Comparison of ENCODE assay signal across 12 cellular contexts in genomic region chr21:44815852-44816628, GRCh38. TPM values are rescaled to one million over a fixed set of nuclear protein-coding genes. Genes with fewer than 3 reads are reported as not detected.
A peak's percentile ranks its signal among the peaks of the same experiment; 100 is the strongest.
DNase-seq lines count a peak whose midpoint lies in the region; TF ChIP-seq lines count a peak whose summit lies in the region.
"Had no signal": no experiment of that assay in that cellular context is flagged by ENCODE, and none has a peak within 500 bp of the region (broad histone marks: within the 10 kb centered on the region; RNA-seq: fewer than 3 reads in every experiment).

No MANE protein-coding gene starts in this region.

- H3K27me3 ChIP-seq in neural progenitor cell = no peaks in the 10 kb centered on the region
- H3K27me3 ChIP-seq: SJCRH30, suprapubic skin had no signal

- CTCF ChIA-PET in HEK293T (lab: Yijun Ruan, JAX) = interaction anchor here (0.6 to 1.6 kb wide), 2 partner anchors 16 to 1466 kb away, joined by 5 to 6 read pairs; no protein-coding TSS in a partner anchor

- no peak overlapping the region for H3K27ac ChIP-seq in neural progenitor cell
- H3K27ac ChIP-seq: SJCRH30, suprapubic skin had no signal

- H3K9me3 Mint-ChIP-seq in neural progenitor cell = peaks cover 11% of the 10 kb centered on the region

- no peaks in the 10 kb centered on the region for H3K4me1 ChIP-seq in neural progenitor cell
- H3K4me1 ChIP-seq: SJCRH30 had no signal

- H3K4me3 ChIP-seq in neural progenitor cell = no peak overlapping the region
- H3K4me3 ChIP-seq: SJCRH30 had no signal

- peaks cover 9% of the 10 kb centered on the region for H3K4me1 Mint-ChIP-seq in neural progenitor cell

- H3K4me3 Mint-ChIP-seq in neural progenitor cell = peak overlapping the region; percentile 87

- DNase-seq in DMS53 (lab: John Stamatoyannopoulos, UW) (peak; percentile 13), DMS53 treated with DMSO at 0.1 percent for 48 hours (lab: John Stamatoyannopoulos, UW; ENCODE audit: unreplicated experiment) (no peak), M059J (ENCODE audit: low read depth) (peak; percentile 45), cerebellar cortex (ENCODE audit: low spot score) (peak; percentile 37), neural progenitor cell (ENCODE audit: low spot score) (no peak), HEK293T (ENCODE audit: extremely low spot score) (no peak), AML-193 (lab: John Stamatoyannopoulos, UW) (no peak), NCI-H82 (lab: John Stamatoyannopoulos, UW) (no peak)
- DNase-seq: 8988T, NCI-H2029 treated with DMSO at 0.1 percent for 48 hours, SJCRH30 had no signal

- no peak overlapping the region for H3K9ac ChIP-seq in neural progenitor cell

- no peaks in the 10 kb centered on the region for H3K9me3 ChIP-seq in neural progenitor cell (ENCODE audit: low read depth)
- H3K9me3 ChIP-seq: SJCRH30 had no signal

- no peak overlapping the region for H2AFZ ChIP-seq in neural progenitor cell (replicated peaks)

- H3K27ac Mint-ChIP-seq in neural progenitor cell = peak overlapping the region; percentile 25

- no peaks in the 10 kb centered on the region for H3K36me3 ChIP-seq in neural progenitor cell
- H3K36me3 ChIP-seq: SJCRH30 had no signal

- peak overlapping the region; percentile 27 for H3K4me2 ChIP-seq in neural progenitor cell

- peaks cover 55% of the 10 kb centered on the region for H3K79me2 ChIP-seq in neural progenitor cell (ENCODE audit: low read depth)

- H3K36me3 Mint-ChIP-seq in neural progenitor cell = peaks cover 4% of the 10 kb centered on the region

- peaks cover 5% of the 10 kb centered on the region for H3F3A ChIP-seq in neural progenitor cell (ENCODE audit: low read depth)

- no peak for TF ChIP-seq CTCF in neural progenitor cell (IDR thresholded peaks at IDR 0.05)

- H3K27me3 Mint-ChIP-seq in neural progenitor cell (ENCODE audit: insufficient read depth, low read depth) = peaks cover 3% of the 10 kb centered on the region

- POLR2A ChIA-PET in HEK293T (lab: Yijun Ruan, JAX) = interaction anchor here (0.8 to 1.6 kb wide), 3 partner anchors 11 to 58 kb away, joined by 3 to 7 read pairs (median 6); partner anchors contain the start of genes PTTG1IP and UBE2G2

- H4K20me1 ChIP-seq in neural progenitor cell (ENCODE audit: low read depth) = peaks cover 48% of the 10 kb centered on the region

TF ChIP-seq in HEK293T, 16 proteins besides CTCF, POLR2A, EP300 and RAD21:
- TF ChIP-seq BHLHE40 (IDR thresholded peaks at IDR 0.05; ENCODE audit: borderline replicate concordance) (no peak), LEF1 (IDR thresholded peaks at IDR 0.05; ENCODE audit: borderline replicate concordance) (no peak), FOXK2 (IDR thresholded peaks at IDR 0.05) (no peak), ELF4 (IDR thresholded peaks at IDR 0.05) (no peak), FOXM1 (IDR thresholded peaks at IDR 0.05; ENCODE audit: borderline replicate concordance) (no peak), SUZ12 (IDR thresholded peaks at IDR 0.05) (no peak), FOXA1 (IDR thresholded peaks at IDR 0.05) (no peak), ZNF384 (IDR thresholded peaks at IDR 0.05) (no peak), ARNT (IDR thresholded peaks at IDR 0.05) (no peak), TARDBP (IDR thresholded peaks at IDR 0.05) (no peak), CTBP1 (IDR thresholded peaks at IDR 0.05; ENCODE audit: borderline replicate concordance) (no peak), NFRKB (IDR thresholded peaks at IDR 0.05) (no peak), L3MBTL2 (conservative IDR thresholded peaks at IDR 0.05) (no peak)

RNA-seq across cellular contexts. Expression of gene SUMO3, which starts 1.8 kb away (rescaled TPM):
- total RNA-seq in M059J (2014; rRNA removed; shearing (Covaris generic)) = 198 and 200 TPM in 2 replicates
- 117 and 135 TPM in 2 replicates for total RNA-seq in neural progenitor cell (ENCODE audit: low replicate concordance)

RNA-seq across cellular contexts. Expression of gene UBE2G2, which starts 14.4 kb away (rescaled TPM):
- 74.0 and 90.6 TPM in 2 replicates for total RNA-seq in M059J (2014; rRNA removed; shearing (Covaris generic))
- 76.7 and 83.1 TPM in 2 replicates for total RNA-seq in neural progenitor cell (ENCODE audit: low replicate concordance)

RNA-seq across cellular contexts. Expression of gene PTTG1IP, which starts 57.5 kb away (rescaled TPM):
- total RNA-seq in M059J (2014; rRNA removed; shearing (Covaris generic)) = 470 and 558 TPM in 2 replicates
- total RNA-seq in neural progenitor cell (ENCODE audit: low replicate concordance) = 162 and 192 TPM in 2 replicates

Comparison
In these comparisons a context has a peak if more than half of its experiments do, and no peak if none do; other contexts are left out.
1. DNase-seq: peak in DMS53 (single experiment), M059J (single experiment) and cerebellar cortex (single experiment); none in DMS53 treated with DMSO at 0.1 percent for 48 hours (single experiment), neural progenitor cell (single experiment), HEK293T (single experiment), AML-193 (0 of 2) and NCI-H82 (single experiment).